ENCODE assay signal across 9 cellular contexts in the genomic region with DNA sequence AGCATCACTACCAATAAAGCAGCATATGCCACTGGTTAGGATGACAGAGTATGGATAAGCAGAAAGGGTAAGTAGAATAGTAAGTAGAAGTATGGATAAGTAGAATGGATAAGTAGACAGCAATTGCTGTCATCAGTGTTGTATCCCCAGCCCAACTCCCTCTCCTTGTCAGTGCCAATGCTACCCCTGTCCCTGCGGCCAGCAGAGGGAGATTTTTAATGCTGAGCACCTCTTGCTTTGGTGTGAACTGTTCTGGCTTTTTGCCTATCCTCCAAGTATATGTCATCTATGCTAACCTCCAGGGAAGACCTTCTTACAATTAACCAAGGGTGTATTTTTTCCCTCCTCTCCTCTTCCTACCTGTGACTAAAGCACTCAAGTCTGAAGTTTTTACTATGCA.
DNase-seq lines count a peak whose midpoint lies in the region; TF ChIP-seq lines count a peak whose summit lies in the region.
"Had no signal": no experiment of that assay in that cellular context is flagged by ENCODE, and none has a peak within 500 bp of the region (broad histone marks: within the 10 kb centered on the region; RNA-seq: fewer than 3 reads in every experiment).

No MANE protein-coding gene starts in this region.

- no peak overlapping the region for H3K4me3 ChIP-seq in retinal pigment epithelial cell (ENCODE audit: low read length)
- H3K4me3 ChIP-seq in suprapubic skin: no peak overlapping the region
- H3K4me3 ChIP-seq: BLaER1 treated with 17β-estradiol and CSF1 and Interleukin-3, amounts not matched to agents 10 nM and 100 nM had no signal

- no peak overlapping the region for H3K27ac Mint-ChIP-seq in chondrocyte (ENCODE audit: unreplicated experiment)

- H3K9me3 Mint-ChIP-seq in chondrocyte (ENCODE audit: low read depth): peaks cover 5% of the 10 kb centered on the region

- no peak overlapping the region for H3K4me3 Mint-ChIP-seq in chondrocyte (ENCODE audit: unreplicated experiment)

- no peaks in the 10 kb centered on the region for H3K4me1 Mint-ChIP-seq in chondrocyte (ENCODE audit: low read depth)

- peak; percentile 36 for TF ChIP-seq CTCF in chondrocyte (IDR thresholded peaks at IDR 0.05)
- peak; percentile 67 for TF ChIP-seq CTCF in retinal pigment epithelial cell (conservative IDR thresholded peaks at IDR 0.05; ENCODE audit: low read depth, low read length)
- no peak for TF ChIP-seq CTCF in suprapubic skin (IDR thresholded peaks at IDR 0.05)

- DNase-seq in NCI-H510A treated with DMSO at 0.1 percent for 48 hours (lab: John Stamatoyannopoulos, UW) (peak; percentile 48), NCI-H510A (lab: John Stamatoyannopoulos, UW) (no peak), NCI-H1694 treated with DMSO at 0.1 percent for 48 hours (lab: John Stamatoyannopoulos, UW) (peak; percentile 72), chondrocyte (ENCODE audit: low spot score) (no peak), retinal pigment epithelial cell (ENCODE audit: low read depth) (peak; percentile 4), retina (no peak), suprapubic skin (ENCODE audit: low spot score in 2 of 2) (no peak)
- no peak for DNase-seq in activated T-cell treated with anti-CD3 and anti-CD28 coated beads, Interleukin-2, amount 50 U/mL, for 1 hour

- WGBS in suprapubic skin: 75% methylated on average over 1 of the region's 1 CpG

- no peaks in the 10 kb centered on the region for H3K27me3 Mint-ChIP-seq in chondrocyte (ENCODE audit: low read depth)

- TF ChIP-seq POLR2A in suprapubic skin (IDR thresholded peaks at IDR 0.05): no peak

- no peaks in the 10 kb centered on the region for H3K36me3 Mint-ChIP-seq in chondrocyte (ENCODE audit: low read depth)

- H3K36me3 ChIP-seq in suprapubic skin: no peaks in the 10 kb centered on the region
- H3K36me3 ChIP-seq: BLaER1 treated with 17β-estradiol and CSF1 and Interleukin-3, amounts not matched to agents 10 nM and 100 nM had no signal

- no peak overlapping the region for H3K27ac ChIP-seq in suprapubic skin
- H3K27ac ChIP-seq: BLaER1 treated with 17β-estradiol and CSF1 and Interleukin-3, amounts not matched to agents 10 nM and 100 nM had no signal

- no peaks in the 10 kb centered on the region for H3K9me3 ChIP-seq in suprapubic skin
- H3K9me3 ChIP-seq: BLaER1 treated with 17β-estradiol and CSF1 and Interleukin-3, amounts not matched to agents 10 nM and 100 nM had no signal

- H3K4me1 ChIP-seq in suprapubic skin: no peaks in the 10 kb centered on the region
- H3K4me1 ChIP-seq: BLaER1 treated with 17β-estradiol and CSF1 and Interleukin-3, amounts not matched to agents 10 nM and 100 nM had no signal

- TF ChIP-seq EP300 in suprapubic skin (IDR thresholded peaks at IDR 0.05): no peak

- no peaks in the 10 kb centered on the region for H3K27me3 ChIP-seq in suprapubic skin
- H3K27me3 ChIP-seq: BLaER1 treated with 17β-estradiol and CSF1 and Interleukin-3, amounts not matched to agents 10 nM and 100 nM had no signal

Comparison
In these comparisons a context has a peak if more than half of its experiments do, and no peak if none do; other contexts are left out.
1. DNase-seq: peak in NCI-H510A treated with DMSO at 0.1 percent for 48 hours (single experiment), NCI-H1694 treated with DMSO at 0.1 percent for 48 hours (single experiment) and retinal pigment epithelial cell (single experiment); none in NCI-H510A (single experiment), chondrocyte (single experiment), retina (single experiment), activated T-cell treated with anti-CD3 and anti-CD28 coated beads, Interleukin-2, amount 50 U/mL, for 1 hour (single experiment) and suprapubic skin (0 of 2).
2. CTCF ChIP-seq: peak in chondrocyte (single experiment) and retinal pigment epithelial cell (single experiment); none in suprapubic skin (0 of 2).